Comparison of ENCODE assay signal across 20 cellular contexts in the genomic region with DNA sequence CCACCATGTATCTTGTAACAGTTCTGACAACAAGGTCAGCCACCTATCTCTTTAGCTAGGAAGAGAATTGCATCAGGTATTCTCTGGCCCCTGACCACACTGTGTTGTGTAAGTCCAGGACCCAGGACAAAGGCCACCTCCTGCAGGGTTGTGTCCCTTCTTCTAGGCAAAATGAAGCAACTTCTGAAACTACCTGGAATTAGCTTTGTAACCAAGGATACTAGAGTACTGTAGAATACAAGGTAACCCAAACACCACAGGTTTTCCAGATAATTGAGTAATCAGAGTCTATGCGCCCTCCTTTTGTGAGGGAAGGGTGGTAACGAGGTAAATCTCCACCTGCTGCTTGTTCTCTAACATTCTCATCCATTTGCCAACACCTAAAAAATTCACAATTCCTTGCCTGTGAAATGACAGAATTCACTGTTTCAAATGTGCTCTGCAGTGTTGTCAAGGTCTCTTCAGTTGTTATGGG. TPM values are rescaled to one million over a fixed set of nuclear protein-coding genes. Genes with fewer than 3 reads are reported as not detected.
DNase-seq lines count a peak whose midpoint lies in the region; FAIRE-seq and TF ChIP-seq lines count a peak whose summit lies in the region.
"Had no signal": no experiment of that assay in that cellular context is flagged by ENCODE, and none has a peak within 500 bp of the region (broad histone marks: within the 10 kb centered on the region; RNA-seq: fewer than 3 reads in every experiment).

No MANE protein-coding gene starts in this region.

- H2AFZ ChIP-seq in H1 (ENCODE audit: low read length) (no peak overlapping the region), neuronal stem cell (ENCODE audit: low read length) (no peak overlapping the region)

- H3K9me3 Mint-ChIP-seq in Caco-2 (ENCODE audit: unreplicated experiment) = no peaks in the 10 kb centered on the region

- 69% methylated on average over 2 of the region's 2 CpGs; no CpG with 5 or more reads in 1 of the 2 experiments for WGBS in H1 (ENCODE audit: extremely low coverage in 1 of 2, insufficient coverage in 1 of 2, insufficient read length in 1 of 2, insufficient replicate concordance in 2 of 2, low coverage in 1 of 2, low lambda C conversion rate in 2 of 2, missing lambda C conversion rate in 1 of 2), 2 experiments
- WGBS in mesendoderm (ENCODE audit: extremely low coverage, insufficient coverage, low lambda C conversion rate) = no CpG with 5 or more reads among the region's 2 CpGs
- WGBS in neuronal stem cell (ENCODE audit: extremely low coverage in 2 of 2, insufficient read length in 2 of 2, insufficient replicate concordance in 1 of 2), 2 donors = no CpG with 5 or more reads among the region's 2 CpGs

- H3K4me1 Mint-ChIP-seq in Caco-2 (ENCODE audit: low read depth, unreplicated experiment) = peaks cover 46% of the 10 kb centered on the region

- H3K4ac ChIP-seq in H1 (replicated peaks; ENCODE audit: insufficient read length, low read depth, low read length) = no peak overlapping the region
- no peak overlapping the region for H3K4ac ChIP-seq in mesendoderm (ENCODE audit: low read depth, low read length)
- no peak overlapping the region for H3K4ac ChIP-seq in neuronal stem cell (ENCODE audit: low read length)

- POLR2A ChIA-PET in Caco-2 (lab: Charles Lee) = interaction anchor here (1.0 kb wide), 1 partner anchor 53 kb away, joined by 5 read pairs; no protein-coding TSS in a partner anchor
- POLR2A ChIA-PET in H1 (lab: Charles Lee; ENCODE audit: partially characterized antibody) = interaction anchor here (1.3 kb wide), 1 partner anchor 53 kb away, joined by 5 read pairs; no protein-coding TSS in a partner anchor

- H4K20me1 ChIP-seq in H1 (replicated peaks in 1 of 2; ENCODE audit: control insufficient read depth in 1 of 2, insufficient read depth in 2 of 2, low read length in 2 of 2) = no peaks in the 10 kb centered on the region

- H3K27me3 ChIP-seq in Caco-2 (replicated peaks; ENCODE audit: control insufficient read depth, insufficient read depth, low read length) = no peaks in the 10 kb centered on the region
- no peaks in the 10 kb centered on the region for H3K27me3 ChIP-seq in H1 (replicated peaks in 1 of 4; ENCODE audit: control insufficient read depth in 3 of 4, extremely low read depth in 1 of 4, insufficient read depth in 3 of 4, low read length in 3 of 4)
- no peaks in the 10 kb centered on the region for H3K27me3 ChIP-seq in mesendoderm (ENCODE audit: insufficient read depth, low read length, poor library complexity)
- H3K27me3 ChIP-seq in neuronal stem cell (ENCODE audit: control insufficient read depth in 3 of 3, insufficient read depth in 3 of 3, low read depth in 1 of 3, low read length in 3 of 3) = no peaks in the 10 kb centered on the region

- no peak overlapping the region for H2BK15ac ChIP-seq in H1 (ENCODE audit: low read length)
- no peak overlapping the region for H2BK15ac ChIP-seq in mesendoderm (replicated peaks; ENCODE audit: low read depth)
- H2BK15ac ChIP-seq in neuronal stem cell (ENCODE audit: low read length) = no peak overlapping the region

- no peak overlapping the region for H2BK12ac ChIP-seq in H1 (ENCODE audit: low read depth, low read length)
- H2BK12ac ChIP-seq in neuronal stem cell (ENCODE audit: low read length) = no peak overlapping the region

- H3K4me2 ChIP-seq in H1 (ENCODE audit: insufficient read depth in 1 of 2, low read depth in 2 of 2, low read length in 2 of 2) (peak overlapping the region in 1 of 2 experiments; percentile 13; a peak in 1 of 4 replicates), mesendoderm (ENCODE audit: low read length) (no peak overlapping the region), neuronal stem cell (ENCODE audit: insufficient read depth, low read length, poor library complexity, severe bottlenecking) (no peak overlapping the region)
- H3K4me2 ChIP-seq: A549 had no signal

- H3K9ac ChIP-seq in H1 (replicated peaks in 1 of 4; ENCODE audit: extremely low read depth in 1 of 4, low read depth in 3 of 4, low read length in 3 of 4) (no peak overlapping the region), mesendoderm (ENCODE audit: low read length) (no peak overlapping the region), neuronal stem cell (ENCODE audit: low read depth, low read length, poor library complexity) (no peak overlapping the region)

- H3K27ac ChIP-seq in H1 (ENCODE audit: low read depth, low read length) = peak overlapping the region; percentile 16; the same call in 1 of the 2 replicates
- no peak overlapping the region for H3K27ac ChIP-seq in mesendoderm (ENCODE audit: low read depth, low read length)
- H3K27ac ChIP-seq in neuronal stem cell (replicated peaks; ENCODE audit: low read length) = no peak overlapping the region
- H3K27ac ChIP-seq: A549 had no signal

- CTCF ChIA-PET in Caco-2 (lab: Charles Lee) = interaction anchor here (0.9 to 1.5 kb wide), 3 partner anchors 33 to 52 kb away, joined by 3 to 7 read pairs (median 3); no protein-coding TSS in a partner anchor
- CTCF ChIA-PET in H1 (lab: Charles Lee; ENCODE audit: partially characterized antibody) = interaction anchor here (1.0 to 1.3 kb wide), 3 partner anchors 9 to 13 kb away, joined by 3 read pairs; no protein-coding TSS in a partner anchor

- H3K23ac ChIP-seq in H1 (ENCODE audit: insufficient read length) (no peak overlapping the region), mesendoderm (ENCODE audit: low read length) (no peak overlapping the region), neuronal stem cell (ENCODE audit: low read depth, low read length, poor library complexity) (no peak overlapping the region)

- H3K4me3 ChIP-seq in Caco-2 (ENCODE audit: low read depth, low read length) (no peak overlapping the region), H1 (ENCODE audit: extremely low read depth in 1 of 4, insufficient read depth in 2 of 4, low read depth in 3 of 4, low read length in 4 of 4) (no peak overlapping the region), mesendoderm (ENCODE audit: low read length) (no peak overlapping the region), neuronal stem cell (ENCODE audit: low read length in 2 of 2) (no peak overlapping the region)
- H3K4me3 ChIP-seq: A549, GM12878 had no signal

- peak overlapping the region; percentile 87 for H3K27ac Mint-ChIP-seq in Caco-2 (ENCODE audit: unreplicated experiment)

- no peak overlapping the region for H2BK20ac ChIP-seq in H1 (ENCODE audit: low read length)

- no peak for TF ChIP-seq CTCF in Caco-2 (IDR thresholded peaks at IDR 0.05; ENCODE audit: insufficient read depth in 1 of 2, low read depth in 1 of 2, low read length in 1 of 2, severe bottlenecking in 1 of 2, unreplicated experiment in 1 of 2)
- no peak for TF ChIP-seq CTCF in H1 (IDR thresholded peaks at IDR 0.05; ENCODE audit: control extremely low read depth in 1 of 3, insufficient read depth in 1 of 3, low read depth in 1 of 3, low read length in 3 of 3)

- no peaks in the 10 kb centered on the region for H3K36me3 Mint-ChIP-seq in Caco-2 (ENCODE audit: insufficient read depth, unreplicated experiment)

- no peaks in the 10 kb centered on the region for H3K23me2 ChIP-seq in H1 (ENCODE audit: low read depth, low read length)

- H4K91ac ChIP-seq in H1 (replicated peaks; ENCODE audit: insufficient read length, low read length) = no peak overlapping the region
- no peak overlapping the region for H4K91ac ChIP-seq in neuronal stem cell (ENCODE audit: low read depth, low read length, poor library complexity)

- H2BK5ac ChIP-seq in H1 (ENCODE audit: low read depth, low read length) (no peak overlapping the region), mesendoderm (ENCODE audit: low read length) (no peak overlapping the region), neuronal stem cell (ENCODE audit: low read length) (no peak overlapping the region)

- H3K27me3 Mint-ChIP-seq in Caco-2 (ENCODE audit: insufficient read depth, unreplicated experiment) = no peaks in the 10 kb centered on the region
- H3K27me3 Mint-ChIP-seq: CD4-positive, alpha-beta memory T cell had no signal

- no peak overlapping the region for H4K8ac ChIP-seq in H1 (ENCODE audit: extremely low read depth, insufficient read depth, low read length)
- no peak overlapping the region for H4K8ac ChIP-seq in mesendoderm (ENCODE audit: low read depth, low read length)
- no peak overlapping the region for H4K8ac ChIP-seq in neuronal stem cell (ENCODE audit: low read depth, low read length)

- H3K4me3 Mint-ChIP-seq in Caco-2 (ENCODE audit: unreplicated experiment) = peak overlapping the region; percentile 17
- H3K4me3 Mint-ChIP-seq: CD4-positive, alpha-beta memory T cell had no signal

- H4K5ac ChIP-seq in H1 (ENCODE audit: insufficient read length, low read depth, low read length) = no peak overlapping the region
- H4K5ac ChIP-seq in mesendoderm (ENCODE audit: low read length) = no peak overlapping the region

- peaks cover 13% of the 10 kb centered on the region for H3K79me1 ChIP-seq in H1 (ENCODE audit: low read depth, low read length)
- peaks cover 1% of the 10 kb centered on the region for H3K79me1 ChIP-seq in mesendoderm (ENCODE audit: low read length)
- peaks cover 2% of the 10 kb centered on the region for H3K79me1 ChIP-seq in neuronal stem cell (ENCODE audit: low read depth, low read length)

- TF ChIP-seq EP300 in H1 (IDR thresholded peaks at IDR 0.05; ENCODE audit: borderline replicate concordance in 1 of 2, low read depth in 2 of 2, low read length in 2 of 2) = no peak

- no peak for TF ChIP-seq RAD21 in H1 (IDR thresholded peaks at IDR 0.05 in 1 of 2, conservative IDR thresholded peaks at IDR 0.05 in 1 of 2; ENCODE audit: low read depth in 2 of 2, low read length in 2 of 2)

- DNase-seq in Caco-2 = peak; percentile 83 to 87
- peak; percentile 37 for DNase-seq in HuH-7 (ENCODE audit: low spot score)
- no peak for DNase-seq in H1 (ENCODE audit: low read depth in 1 of 2, low spot score in 2 of 2)
- DNase-seq in mesendoderm = peak; percentile 49
- no peak for DNase-seq in stimulated activated naive CD4-positive, alpha-beta T cell (lab: John Stamatoyannopoulos, UW)
- no peak for DNase-seq in neuronal stem cell (ENCODE audit: low spot score)
- DNase-seq in activated CD4-positive, alpha-beta T cell treated with anti-CD3 and anti-CD28 coated beads for 4 hours = no peak
- DNase-seq in activated naive CD4-positive, alpha-beta T cell treated with anti-CD3 and anti-CD28 coated beads, Interleukin-2, amount 50 U/mL, for 16 hours = no peak
- DNase-seq: Calu3; CD4-positive, alpha-beta memory T cell; GOT3; NCI-H1105 treated with DMSO at 0.1 percent for 48 hours; NCI-H1694; NCI-H345; NCI-H524 treated with DMSO at 0.1 percent for 48 hours; NK-92 treated with Interleukin-12 subunit alpha and Interleukin-12 subunit beta, amount 100 ng/mL, for 24 hours; Right ventricle myocardium superior; SW 1271 had no signal

- H3K18ac ChIP-seq in H1 (ENCODE audit: extremely low read depth, low read length) (no peak overlapping the region), mesendoderm (ENCODE audit: low read length) (no peak overlapping the region), neuronal stem cell (ENCODE audit: low read length) (no peak overlapping the region)

- FAIRE-seq in H1 (lab: Jason Lieb, UNC) = no peak
- FAIRE-seq: A549, GM12878 had no signal

- H3K9me3 ChIP-seq in Caco-2 (no peaks in the 10 kb centered on the region), H1 (ENCODE audit: insufficient read depth in 2 of 2, low read depth in 1 of 2, low read length in 1 of 2) (no peaks in the 10 kb centered on the region), neuronal stem cell (replicated peaks in 1 of 2; ENCODE audit: control insufficient read depth in 2 of 2, insufficient read depth in 1 of 2, low read depth in 1 of 2, low read length in 2 of 2) (no peaks in the 10 kb centered on the region)
- H3K9me3 ChIP-seq: A549 had no signal

- TF ChIP-seq POLR2A in H1 (IDR thresholded peaks at IDR 0.05; ENCODE audit: control extremely low read depth in 1 of 2, low read depth in 2 of 2, low read length in 2 of 2) = no peak

- no TSS peak for BruUV-seq in Caco-2 (replicated peaks; lab: Mats Ljungman, UMichigan)

- H3K56ac ChIP-seq in H1 (replicated peaks; ENCODE audit: insufficient read length, low read depth, low read length) = no peak overlapping the region
- H3K56ac ChIP-seq in mesendoderm (ENCODE audit: low read length) = no peak overlapping the region

- H3K14ac ChIP-seq in H1 (ENCODE audit: insufficient read length) = no peak overlapping the region
- H3K14ac ChIP-seq in neuronal stem cell (ENCODE audit: low read length) = no peak overlapping the region

- intact Hi-C loops in Caco-2 (cut with micrococcal nuclease; ENCODE audit: unreplicated experiment) = loop anchor here (1.0 kb wide), 1 partner anchor 8 kb away; no protein-coding TSS in a partner anchor

- H3K36me3 ChIP-seq in Caco-2 (ENCODE audit: control insufficient read depth, insufficient read depth, low read length) (no peaks in the 10 kb centered on the region), H1 (ENCODE audit: control insufficient read depth in 2 of 4, insufficient read depth in 4 of 4, low read length in 3 of 4) (no peaks in the 10 kb centered on the region), mesendoderm (ENCODE audit: control insufficient read depth, insufficient read depth, low read length) (no peaks in the 10 kb centered on the region), neuronal stem cell (replicated peaks in 1 of 2; ENCODE audit: control insufficient read depth in 2 of 2, insufficient read depth in 2 of 2, low read length in 2 of 2) (no peaks in the 10 kb centered on the region)

- peaks cover 27% of the 10 kb centered on the region for H3K4me1 ChIP-seq in Caco-2
- peaks cover 6 to 16% (median 12%) of the 10 kb centered on the region in 4 experiments for H3K4me1 ChIP-seq in H1 (replicated peaks in 1 of 4; ENCODE audit: control insufficient read depth in 3 of 4, insufficient read depth in 4 of 4, low read length in 3 of 4)
- peaks cover 3% of the 10 kb centered on the region for H3K4me1 ChIP-seq in mesendoderm (ENCODE audit: control insufficient read depth, low read depth, low read length)
- H3K4me1 ChIP-seq in neuronal stem cell (ENCODE audit: control insufficient read depth in 2 of 2, insufficient read depth in 1 of 2, low read depth in 1 of 2, low read length in 2 of 2) = peaks cover 0 to 6% of the 10 kb centered on the region in 2 donors

- H2BK120ac ChIP-seq in H1 (replicated peaks; ENCODE audit: low read depth, low read length) = no peak overlapping the region
- no peak overlapping the region for H2BK120ac ChIP-seq in mesendoderm (ENCODE audit: low read depth, low read length)
- no peak overlapping the region for H2BK120ac ChIP-seq in neuronal stem cell (ENCODE audit: low read depth, low read length)

- peaks cover 0 to 80% of the 10 kb centered on the region in 2 experiments; a peak in 2 of 4 replicates for H3K79me2 ChIP-seq in H1 (ENCODE audit: control insufficient read depth in 1 of 2, insufficient read depth in 2 of 2, low read length in 2 of 2)
- no peaks in the 10 kb centered on the region for H3K79me2 ChIP-seq in mesendoderm (ENCODE audit: control insufficient read depth, insufficient read depth, low read length)

- no peak overlapping the region for H2AK5ac ChIP-seq in H1 (ENCODE audit: low read depth, low read length)
- H2AK5ac ChIP-seq in mesendoderm (ENCODE audit: low read length) = no peak overlapping the region
- no peak overlapping the region for H2AK5ac ChIP-seq in neuronal stem cell (ENCODE audit: low read depth, low read length)

RNA-seq across cellular contexts. Expression of gene SGMS1, which starts 51.7 kb away (rescaled TPM):
- 30.5 and 34.8 TPM in 2 replicates for total RNA-seq in Caco-2 (2022)
- 12.7 and 15.6 TPM in 2 replicates for total RNA-seq in H1 (2021; fragmentation: NEBNext Ultra II Directional; extraction: Animal tissue kit (Norgen Biotek cat#: 25700))
- polyA plus RNA-seq in H1 (2011; rRNA removed) = 4.8 and 6.0 TPM in 2 replicates
- 6.7 TPM for polyA plus RNA-seq in H1 (2011; cell fraction: cytosol; rRNA removed)
- polyA plus RNA-seq in H1 (2011; cell fraction: nucleus; rRNA removed) = 12.3 TPM
- 9.0 to 10.5 TPM (median 10.5 TPM) in 4 replicates for polyA plus RNA-seq in H1 (2012, experiment 1 of 2)
- 1.3 TPM for polyA plus RNA-seq in H1 (2012, experiment 2 of 2)
- polyA plus RNA-seq in H1 (2013, experiment 1 of 2) = 8.1 TPM
- 8.7 TPM for polyA plus RNA-seq in H1 (2013, experiment 2 of 2)
- polyA minus RNA-seq in H1 (2011; rRNA and poly(A)+ RNA removed) = 14.5 and 14.8 TPM in 2 replicates
- 14.5 TPM for polyA minus RNA-seq in H1 (2011; cell fraction: cytosol; rRNA and poly(A)+ RNA removed)
- polyA minus RNA-seq in H1 (2011; cell fraction: nucleus; rRNA and poly(A)+ RNA removed) = 58.9 TPM
- polyA plus RNA-seq in mesendoderm (2013, experiment 1 of 2) = 13.6 TPM
- 13.0 TPM for polyA plus RNA-seq in mesendoderm (2013, experiment 2 of 2)
- polyA plus RNA-seq in neuronal stem cell (2013, experiment 1 of 2) = 3.8 TPM
- 3.9 TPM for polyA plus RNA-seq in neuronal stem cell (2013, experiment 2 of 2)

Comparison
In these comparisons a context has a peak if more than half of its experiments do, and no peak if none do; other contexts are left out.
1. DNase-seq: peak in Caco-2 (2 of 2), HuH-7 (single experiment) and mesendoderm (single experiment); none in H1 (0 of 2), stimulated activated naive CD4-positive, alpha-beta T cell (0 of 6), neuronal stem cell (single experiment), activated CD4-positive, alpha-beta T cell treated with anti-CD3 and anti-CD28 coated beads for 4 hours (0 of 2) and activated naive CD4-positive, alpha-beta T cell treated with anti-CD3 and anti-CD28 coated beads, Interleukin-2, amount 50 U/mL, for 16 hours (single experiment).